ENCODE assay signal across 15 cellular contexts in genomic region chr14:104238424-104239184, GRCh38.
DNase-seq lines count a peak whose midpoint lies in the region; ATAC-seq and TF ChIP-seq lines count a peak whose summit lies in the region.
"Had no signal": no experiment of that assay in that cellular context is flagged by ENCODE, and none has a peak within 500 bp of the region (broad histone marks: within the 10 kb centered on the region; RNA-seq: fewer than 3 reads in every experiment).

No MANE protein-coding gene starts in this region.

- H3K36me3 ChIP-seq in heart left ventricle (no peaks in the 10 kb centered on the region), osteoblast (ENCODE audit: insufficient read depth, low read length) (no peaks in the 10 kb centered on the region), GM23248 (ENCODE audit: low read depth) (no peaks in the 10 kb centered on the region)
- H3K36me3 ChIP-seq: MG63 had no signal

- no peaks in the 10 kb centered on the region for H3K9me2 ChIP-seq in GM23248 (ENCODE audit: insufficient read depth)

- in situ Hi-C loops in GM23248 (cut with MboI) = no loop called here

- H3K4me1 ChIP-seq in heart left ventricle = no peaks in the 10 kb centered on the region
- no peaks in the 10 kb centered on the region for H3K4me1 ChIP-seq in osteoblast (ENCODE audit: insufficient read depth, low read length)
- H3K4me1 ChIP-seq in GM23248 (ENCODE audit: insufficient read depth) = no peaks in the 10 kb centered on the region

- DNase-seq in cardiac septum (ENCODE audit: low spot score) (peak; percentile 63), heart left ventricle (no peak), ecto neural progenitor cell (ENCODE audit: low spot score) (peak; percentile 42), osteoblast (ENCODE audit: insufficient read length, low spot score, missing footprints) (peak; percentile 67), GM23248 (no peak), dermis blood vessel endothelial cell (no peak), UCSD-AML1 (lab: John Stamatoyannopoulos, UW; ENCODE audit: unreplicated experiment) (no peak)
- DNase-seq: AML-193; CD4-positive, alpha-beta memory T cell; MG63; NCI-H1092 treated with DMSO at 0.1 percent for 48 hours; NCI-H1694; NCI-H2107; NCI-H226 had no signal

- no peak for TF ChIP-seq CTCF in heart left ventricle (IDR thresholded peaks at IDR 0.05)
- TF ChIP-seq CTCF in osteoblast (IDR thresholded peaks at IDR 0.05; ENCODE audit: extremely low read depth, low read depth, low read length) = no peak

- no peak overlapping the region for H3K27ac ChIP-seq in heart left ventricle
- no peak overlapping the region for H3K27ac ChIP-seq in osteoblast (ENCODE audit: low read depth, low read length)
- no peak overlapping the region for H3K27ac ChIP-seq in GM23248
- H3K27ac ChIP-seq: RWPE1 had no signal

- H3K4me2 ChIP-seq in osteoblast (ENCODE audit: insufficient read depth, low read length) (no peak overlapping the region), GM23248 (ENCODE audit: unreplicated experiment) (no peak overlapping the region)

- WGBS in heart left ventricle, 4 donors = 83 to 91% (median 90%) methylated on average over 15 to 21 of the region's 21 CpGs
- 39 to 45% methylated on average over 15 to 21 of the region's 21 CpGs for WGBS in GM23248 (ENCODE audit: low coverage in 1 of 2, low lambda C conversion rate in 2 of 2, missing lambda C conversion rate in 2 of 2), 2 experiments

- ATAC-seq in heart left ventricle = no peak

- H4K20me1 ChIP-seq in osteoblast (ENCODE audit: insufficient read depth, low read length) (no peaks in the 10 kb centered on the region), GM23248 (ENCODE audit: insufficient read depth) (no peaks in the 10 kb centered on the region)

- no peak overlapping the region for H3K9ac ChIP-seq in GM23248

- no peak for TF ChIP-seq POLR2A in heart left ventricle (IDR thresholded peaks at IDR 0.05)

- H3K27me3 ChIP-seq in heart left ventricle (no peaks in the 10 kb centered on the region), osteoblast (ENCODE audit: insufficient read depth, low read length) (no peaks in the 10 kb centered on the region), GM23248 (replicated peaks; ENCODE audit: insufficient read depth) (no peaks in the 10 kb centered on the region)
- H3K27me3 ChIP-seq: MG63 had no signal

- intact Hi-C loops in cardiac septum (cut with DNase I) = no loop called here
- intact Hi-C loops in heart left ventricle (cut with DNase I) = no loop called here

- no peaks in the 10 kb centered on the region for H3K79me2 ChIP-seq in osteoblast (ENCODE audit: insufficient read depth, low read length)
- no peaks in the 10 kb centered on the region for H3K79me2 ChIP-seq in GM23248 (ENCODE audit: insufficient read depth)

- no peaks in the 10 kb centered on the region for H3F3A ChIP-seq in GM23248 (ENCODE audit: insufficient read depth)

- H2AFZ ChIP-seq in osteoblast (ENCODE audit: low read length) (no peak overlapping the region), GM23248 (no peak overlapping the region)

- H3K9me3 ChIP-seq in heart left ventricle (peaks cover 0 to 36% (median 13%) of the 10 kb centered on the region in 12 donors), osteoblast (ENCODE audit: low read depth, low read length) (no peaks in the 10 kb centered on the region), GM23248 (ENCODE audit: low read depth) (no peaks in the 10 kb centered on the region)
- H3K9me3 ChIP-seq: MG63 had no signal

- H3K4me3 ChIP-seq in heart left ventricle = no peak overlapping the region
- no peak overlapping the region for H3K4me3 ChIP-seq in osteoblast (ENCODE audit: insufficient read depth, low read length)
- no peak overlapping the region for H3K4me3 ChIP-seq in GM23248
- H3K4me3 ChIP-seq: MG63 had no signal

Comparison
In these comparisons a context has a peak if more than half of its experiments do, and no peak if none do; other contexts are left out.
1. DNase-seq: peak in cardiac septum (single experiment), ecto neural progenitor cell (single experiment) and osteoblast (single experiment); none in heart left ventricle (0 of 5), GM23248 (single experiment), dermis blood vessel endothelial cell (single experiment) and UCSD-AML1 (single experiment).